ENCODE assay signal across 18 cellular contexts in the genomic region with DNA sequence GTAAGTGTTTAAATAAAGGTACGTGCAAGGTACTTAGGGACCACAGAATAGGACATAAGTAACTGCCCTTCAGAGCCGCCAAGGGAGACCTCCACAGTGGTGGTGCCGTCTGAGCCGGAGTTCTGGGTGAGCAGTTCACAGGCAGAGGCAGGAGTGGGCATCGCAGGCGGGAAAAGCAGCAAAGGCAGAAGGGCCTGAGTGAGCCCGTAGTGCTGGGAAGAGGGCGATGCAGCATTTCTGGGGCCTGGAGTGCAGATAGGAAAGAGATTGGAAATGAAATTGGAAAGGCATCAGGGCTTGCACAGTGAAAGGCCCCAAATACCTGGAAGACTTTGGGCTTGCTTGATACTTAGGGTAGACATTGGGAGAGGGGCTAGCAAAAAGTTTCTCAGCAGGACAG. TPM values are rescaled to one million over a fixed set of nuclear protein-coding genes. Genes with fewer than 3 reads are reported as not detected.
DNase-seq lines count a peak whose midpoint lies in the region; ATAC-seq and TF ChIP-seq lines count a peak whose summit lies in the region.
"Had no signal": no experiment of that assay in that cellular context is flagged by ENCODE, and none has a peak within 500 bp of the region (broad histone marks: within the 10 kb centered on the region; RNA-seq: fewer than 3 reads in every experiment).

No MANE protein-coding gene starts in this region.

- peaks cover 77% of the 10 kb centered on the region for H3K36me3 Mint-ChIP-seq in activated CD8-positive, alpha-beta memory T cell treated with anti-CD3 and anti-CD28 coated beads, Interleukin-2, amount 10 ng/mL, durations not matched to agents 7 days and 5 days
- peaks cover 56% of the 10 kb centered on the region for H3K36me3 Mint-ChIP-seq in activated naive CD8-positive, alpha-beta T cell treated with anti-CD3 and anti-CD28 coated beads, Interleukin-2, amount 10 ng/mL, durations not matched to agents 7 days and 5 days
- peaks cover 16% of the 10 kb centered on the region for H3K36me3 Mint-ChIP-seq in natural killer cell treated with Interleukin-12 subunit alpha and Interleukin-12 subunit beta and Interleukin-15 and Interleukin-18, amount 100 ng/mL, for 72 hours

- H3K4me3 ChIP-seq in left ventricle myocardium inferior, result no peak overlapping the region
- H3K4me3 ChIP-seq: MG63, right atrium auricular region, SJSA1 had no signal

- H3K27ac ChIP-seq in RWPE1 (peak overlapping the region; percentile 33; the same call in 1 of the 2 replicates), left ventricle myocardium inferior (replicated peaks) (no peak overlapping the region)
- H3K27ac ChIP-seq: right atrium auricular region, SJSA1 had no signal

- H3K36me3 ChIP-seq in left ventricle myocardium inferior, result peaks cover 10% of the 10 kb centered on the region
- H3K36me3 ChIP-seq: MG63, right atrium auricular region, SJSA1 had no signal

- peak overlapping the region; percentile 6 for H3K4me3 Mint-ChIP-seq in activated CD8-positive, alpha-beta memory T cell treated with anti-CD3 and anti-CD28 coated beads, Interleukin-2, amount 10 ng/mL, durations not matched to agents 7 days and 5 days
- peak overlapping the region; percentile 63 for H3K4me3 Mint-ChIP-seq in activated naive CD8-positive, alpha-beta T cell treated with anti-CD3 and anti-CD28 coated beads, Interleukin-2, amount 10 ng/mL, durations not matched to agents 7 days and 5 days
- H3K4me3 Mint-ChIP-seq in natural killer cell treated with Interleukin-12 subunit alpha and Interleukin-12 subunit beta and Interleukin-15 and Interleukin-18, amount 100 ng/mL, for 72 hours, result no peak overlapping the region
- H3K4me3 Mint-ChIP-seq: brain had no signal

- H3K9me3 ChIP-seq in left ventricle myocardium inferior (replicated peaks), result no peaks in the 10 kb centered on the region
- H3K9me3 ChIP-seq: MG63, right atrium auricular region, SJSA1 had no signal

- H3K9me3 Mint-ChIP-seq in activated CD8-positive, alpha-beta memory T cell treated with anti-CD3 and anti-CD28 coated beads, Interleukin-2, amount 10 ng/mL, durations not matched to agents 7 days and 5 days (ENCODE audit: low read depth), result no peaks in the 10 kb centered on the region
- H3K9me3 Mint-ChIP-seq in activated naive CD8-positive, alpha-beta T cell treated with anti-CD3 and anti-CD28 coated beads, Interleukin-2, amount 10 ng/mL, durations not matched to agents 7 days and 5 days, result no peaks in the 10 kb centered on the region
- H3K9me3 Mint-ChIP-seq in natural killer cell treated with Interleukin-12 subunit alpha and Interleukin-12 subunit beta and Interleukin-15 and Interleukin-18, amount 100 ng/mL, for 72 hours, result no peaks in the 10 kb centered on the region
- H3K9me3 Mint-ChIP-seq: brain had no signal

- CTCF ChIA-PET in activated CD8-positive, alpha-beta memory T cell treated with anti-CD3 and anti-CD28 coated beads, Interleukin-2, amount 10 ng/mL, durations not matched to agents 7 days and 5 days (lab: Charles Lee), result interaction anchor here (3.6 to 24.4 kb wide), 2 partner anchors 10 to 22 kb away, joined by 20 to 607 read pairs; a partner anchor contains a TSS
- CTCF ChIA-PET in RWPE1 (lab: Yijun Ruan, JAX), result no interaction called here

- H3K27ac Mint-ChIP-seq in activated CD8-positive, alpha-beta memory T cell treated with anti-CD3 and anti-CD28 coated beads, Interleukin-2, amount 10 ng/mL, durations not matched to agents 7 days and 5 days, result peak overlapping the region; percentile 74
- peak overlapping the region; percentile 74 for H3K27ac Mint-ChIP-seq in activated naive CD8-positive, alpha-beta T cell treated with anti-CD3 and anti-CD28 coated beads, Interleukin-2, amount 10 ng/mL, durations not matched to agents 7 days and 5 days
- peak overlapping the region; percentile 61 to 86 for H3K27ac Mint-ChIP-seq in natural killer cell treated with Interleukin-12 subunit alpha and Interleukin-12 subunit beta and Interleukin-15 and Interleukin-18, amount 100 ng/mL, for 72 hours

- ATAC-seq in activated CD8-positive, alpha-beta memory T cell treated with anti-CD3 and anti-CD28 coated beads, Interleukin-2, amount 10 ng/mL, durations not matched to agents 7 days and 5 days, result no peak
- no peak for ATAC-seq in activated naive CD8-positive, alpha-beta T cell treated with anti-CD3 and anti-CD28 coated beads, Interleukin-2, amount 10 ng/mL, durations not matched to agents 7 days and 5 days (ENCODE audit: low read depth)
- no peak for ATAC-seq in natural killer cell treated with Interleukin-12 subunit alpha and Interleukin-12 subunit beta and Interleukin-15 and Interleukin-18, amount 100 ng/mL, for 72 hours
- ATAC-seq in left colon, result no peak
- ATAC-seq: left lobe of liver had no signal

- POLR2A ChIA-PET in RWPE1 (lab: Yijun Ruan, JAX; ENCODE audit: low non-redundant PET), result no interaction called here
- POLR2A ChIA-PET in activated naive CD8-positive, alpha-beta T cell treated with anti-CD3 and anti-CD28 coated beads, Interleukin-2, amount 10 ng/mL, durations not matched to agents 7 days and 5 days (lab: Charles Lee), result interaction anchor here (1.3 to 1.7 kb wide), 3 partner anchors 8 to 31 kb away, joined by 3 to 5 read pairs (median 4); no protein-coding TSS in a partner anchor

- H3K27me3 Mint-ChIP-seq in activated CD8-positive, alpha-beta memory T cell treated with anti-CD3 and anti-CD28 coated beads, Interleukin-2, amount 10 ng/mL, durations not matched to agents 7 days and 5 days, result no peaks in the 10 kb centered on the region
- no peaks in the 10 kb centered on the region for H3K27me3 Mint-ChIP-seq in activated naive CD8-positive, alpha-beta T cell treated with anti-CD3 and anti-CD28 coated beads, Interleukin-2, amount 10 ng/mL, durations not matched to agents 7 days and 5 days
- H3K27me3 Mint-ChIP-seq in natural killer cell treated with Interleukin-12 subunit alpha and Interleukin-12 subunit beta and Interleukin-15 and Interleukin-18, amount 100 ng/mL, for 72 hours, result no peaks in the 10 kb centered on the region
- H3K27me3 Mint-ChIP-seq: brain had no signal

- no peaks in the 10 kb centered on the region for H3K27me3 ChIP-seq in left ventricle myocardium inferior (ENCODE audit: low read depth)
- H3K27me3 ChIP-seq: MG63, right atrium auricular region, SJSA1 had no signal

- H3K4me1 ChIP-seq in left ventricle myocardium inferior, result peaks cover 10% of the 10 kb centered on the region
- H3K4me1 ChIP-seq: SJSA1 had no signal

- H3K4me1 Mint-ChIP-seq in activated CD8-positive, alpha-beta memory T cell treated with anti-CD3 and anti-CD28 coated beads, Interleukin-2, amount 10 ng/mL, durations not matched to agents 7 days and 5 days, result peaks cover 85% of the 10 kb centered on the region
- H3K4me1 Mint-ChIP-seq in activated naive CD8-positive, alpha-beta T cell treated with anti-CD3 and anti-CD28 coated beads, Interleukin-2, amount 10 ng/mL, durations not matched to agents 7 days and 5 days, result peaks cover 81% of the 10 kb centered on the region
- H3K4me1 Mint-ChIP-seq in natural killer cell treated with Interleukin-12 subunit alpha and Interleukin-12 subunit beta and Interleukin-15 and Interleukin-18, amount 100 ng/mL, for 72 hours (ENCODE audit: low read depth in 2 of 2), result peaks cover 56 to 64% of the 10 kb centered on the region in 2 donors

- no peak for TF ChIP-seq CTCF in RWPE1 (conservative IDR thresholded peaks at IDR 0.05; ENCODE audit: low read depth)
- no peak for TF ChIP-seq CTCF in left ventricle myocardium inferior (IDR thresholded peaks at IDR 0.05; ENCODE audit: borderline replicate concordance)

- intact Hi-C loops in left colon (cut with DNase I, micrococcal nuclease), result no loop called here
- intact Hi-C loops in left ventricle myocardium inferior (cut with micrococcal nuclease), result no loop called here

- DNase-seq in activated CD8-positive, alpha-beta memory T cell treated with anti-CD3 and anti-CD28 coated beads, Interleukin-2, amount 10 ng/mL, durations not matched to agents 7 days and 5 days, result no peak
- no peak for DNase-seq in activated CD8-positive, alpha-beta memory T cell treated with anti-CD3 and anti-CD28 coated beads, Interleukin-2, amount 50 U/mL, for 4 hours
- no peak for DNase-seq in RWPE1 (ENCODE audit: low spot score)
- DNase-seq in activated naive CD8-positive, alpha-beta T cell treated with anti-CD3 and anti-CD28 coated beads, Interleukin-2, amount 10 ng/mL, durations not matched to agents 7 days and 5 days, result no peak
- no peak for DNase-seq in natural killer cell treated with Interleukin-12 subunit alpha and Interleukin-12 subunit beta and Interleukin-15 and Interleukin-18, amount 100 ng/mL, for 72 hours (ENCODE audit: low spot score)
- no peak for DNase-seq in DMS79 treated with DMSO at 0.1 percent for 48 hours (lab: John Stamatoyannopoulos, UW)
- no peak for DNase-seq in left colon
- DNase-seq in left ventricle myocardium inferior, result no peak
- DNase-seq: ACHN; activated CD4-positive, alpha-beta T cell treated with anti-CD3 and anti-CD28 coated beads, Interleukin-2, amount 50 U/mL, for 4 hours; cortex of kidney; MG63; NCI-H1436 treated with DMSO at 0.1 percent for 48 hours; NCI-H82 had no signal

RNA-seq across cellular contexts. Expression of a gene that starts 32.9 kb away (rescaled TPM):
- 100 to 1,000 TPM; 774 to 910 TPM for total RNA-seq in activated CD8-positive, alpha-beta memory T cell treated with anti-CD3 and anti-CD28 coated beads, Interleukin-2, amount 10 ng/mL, durations not matched to agents 7 days and 5 days
- total RNA-seq in activated naive CD8-positive, alpha-beta T cell treated with anti-CD3 and anti-CD28 coated beads, Interleukin-2, amount 10 ng/mL, durations not matched to agents 7 days and 5 days, result 1,000 to 10,000 TPM; 1,124 to 1,144 TPM
- total RNA-seq in natural killer cell treated with Interleukin-12 subunit alpha and Interleukin-12 subunit beta and Interleukin-15 and Interleukin-18, amount 100 ng/mL, for 72 hours, result 100 to 1,000 TPM; 109 to 232 TPM
- total RNA-seq in left colon (10 to 100 TPM in 1 of 2 donors, 1 to 10 TPM in 1; 9.7 to 25.0 TPM), left ventricle myocardium inferior (39.7 TPM)
